Comparison of ENCODE assay signal across 1 cellular context in genomic region chr2:145753209-145753608, GRCh38.
TF ChIP-seq lines count a peak whose summit lies in the region.

No MANE protein-coding gene starts in this region.

TF ChIP-seq in K562, 482 proteins besides CTCF, POLR2A, EP300 and RAD21 (continued from another document):
- TF ChIP-seq, protein P1, sequence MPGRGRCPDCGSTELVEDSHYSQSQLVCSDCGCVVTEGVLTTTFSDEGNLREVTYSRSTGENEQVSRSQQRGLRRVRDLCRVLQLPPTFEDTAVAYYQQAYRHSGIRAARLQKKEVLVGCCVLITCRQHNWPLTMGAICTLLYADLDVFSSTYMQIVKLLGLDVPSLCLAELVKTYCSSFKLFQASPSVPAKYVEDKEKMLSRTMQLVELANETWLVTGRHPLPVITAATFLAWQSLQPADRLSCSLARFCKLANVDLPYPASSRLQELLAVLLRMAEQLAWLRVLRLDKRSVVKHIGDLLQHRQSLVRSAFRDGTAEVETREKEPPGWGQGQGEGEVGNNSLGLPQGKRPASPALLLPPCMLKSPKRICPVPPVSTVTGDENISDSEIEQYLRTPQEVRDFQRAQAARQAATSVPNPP (IDR thresholded peaks at IDR 0.05; ENCODE audit: borderline replicate concordance, insufficient read depth, insufficient read length): no peak
- no peak for TF ChIP-seq POLR2AphosphoS2 (IDR thresholded peaks at IDR 0.05; ENCODE audit: low read length)
- TF ChIP-seq LCOR (CRISPR knock-in tag; IDR thresholded peaks at IDR 0.05): no peak
- no peak for TF ChIP-seq ZNF655 (CRISPR knock-in tag; IDR thresholded peaks at IDR 0.05)
- TF ChIP-seq GTF2F1 (IDR thresholded peaks at IDR 0.05; ENCODE audit: low read depth, low read length): no peak
TF ChIP-seq in K562: peak in this region for 0.
